Comparison of ENCODE assay signal across 29 cellular contexts in genomic region chr20:16119909-16120308, GRCh38.
DNase-seq lines count a peak whose midpoint lies in the region; ATAC-seq, FAIRE-seq and TF ChIP-seq lines count a peak whose summit lies in the region.
"Had no signal": no experiment of that assay in that cellular context is flagged by ENCODE, and none has a peak within 500 bp of the region (broad histone marks: within the 10 kb centered on the region; RNA-seq: fewer than 3 reads in every experiment).

No MANE protein-coding gene starts in this region.

- H3K4me2 ChIP-seq in HepG2 (ENCODE audit: low read depth, low read length): 0 out of 2 replicates have a peak overlapping the region, but pooled peaks have one; percentile 5
- H3K4me2 ChIP-seq: A549; BLaER1; BLaER1 treated with 17β-estradiol and CSF1 and Interleukin-3, amounts not matched to agents 10 nM and 100 nM had no signal

- peaks cover 38% of the 10 kb centered on the region for H3K9me3 ChIP-seq in HepG2 (ENCODE audit: low read length)
- H3K9me3 ChIP-seq: A549, BE2C had no signal

- 2% methylated on average over 3 of the region's 3 CpGs for WGBS in HepG2 (ENCODE audit: low lambda C conversion rate)

- CTCF ChIA-PET in HepG2 (lab: Yijun Ruan, JAX; ENCODE audit: low intra/inter-chr PET ratio, low total read pairs): no interaction called here

- ATAC-seq in HepG2 (peak; percentile 94), left ventricle myocardium superior (no peak)
- ATAC-seq: A549; CD8-positive, alpha-beta T cell had no signal

- TF ChIP-seq RAD21 in HepG2 (CRISPR knock-in tag; IDR thresholded peaks at IDR 0.05): no peak

- TF ChIP-seq CTCF in HepG2 (CRISPR knock-in tag; IDR thresholded peaks at IDR 0.05): no peak

- in situ Hi-C loops in HepG2 (cut with HindIII; ENCODE audit: extremely low pct_ligation_motif_present, low pct_unique_long_range_greater_than_20kb): no loop called here

- H3K27ac ChIP-seq in HepG2 (ENCODE audit: extremely low read length, insufficient read depth, low read length): peak overlapping the region; percentile 15
- H3K27ac ChIP-seq: 22Rv1; A549; BLaER1; BLaER1 treated with 17β-estradiol and CSF1 and Interleukin-3, amounts not matched to agents 10 nM and 100 nM; C4-2B had no signal

- FAIRE-seq in HepG2 (lab: Jason Lieb, UNC): peak; percentile 12
- FAIRE-seq: A204.1, A549, D721Med had no signal

- peaks cover 34% of the 10 kb centered on the region for H3K4me1 ChIP-seq in HepG2 (ENCODE audit: insufficient read depth, low read length)
- H3K4me1 ChIP-seq: A549, BE2C, BLaER1, Caco-2 had no signal

- TF ChIP-seq EP300 in HepG2 (IDR thresholded peaks at IDR 0.05; ENCODE audit: low read depth in 2 of 2, low read length in 2 of 2) (peak in 1 of 2 experiments; percentile 82; a peak in 2 of 4 replicates), HepG2 (CRISPR knock-in tag; IDR thresholded peaks at IDR 0.05; ENCODE audit: borderline replicate concordance) (peak; percentile 54; the same call in 1 of the 2 replicates)

- H3K36me3 ChIP-seq in HepG2 (replicated peaks in 1 of 2; ENCODE audit: control insufficient read depth in 1 of 2, insufficient read depth in 2 of 2, low read length in 2 of 2): no peaks in the 10 kb centered on the region
- H3K36me3 ChIP-seq: BE2C; BLaER1; BLaER1 treated with 17β-estradiol and CSF1 and Interleukin-3, amounts not matched to agents 10 nM and 100 nM had no signal

- no peak for TF ChIP-seq POLR2A in HepG2 (IDR thresholded peaks at IDR 0.05; ENCODE audit: insufficient read depth in 1 of 2, low read depth in 2 of 2, low read length in 2 of 2)

- no TSS peak for BruUV-seq in HepG2 (replicated peaks; lab: Mats Ljungman, UMichigan)

- DNase-seq in HepG2 (ENCODE audit: low spot score) (peak; percentile 94), left ventricle myocardium superior (no peak)
- DNase-seq: 8988T; ACHN; AML-193; BE2C; C1 segment of cervical spinal cord; Caco-2; Calu3; CD4-positive, alpha-beta memory T cell; CD4-positive, alpha-beta T cell; CD4-positive, CD25-positive, alpha-beta regulatory T cell; CD8-positive, alpha-beta memory T cell; CD8-positive, alpha-beta T cell; COR-L47; DMS 273 treated with DMSO at 0.1 percent for 48 hours; DMS153; DMS53; DMS79; DMS79 treated with DMSO at 0.1 percent for 48 hours; DND-41; EL had no signal

- no peaks in the 10 kb centered on the region for H3K27me3 ChIP-seq in HepG2 (ENCODE audit: control insufficient read depth in 1 of 2, insufficient read depth in 2 of 2, low read length in 2 of 2)
- H3K27me3 ChIP-seq: BE2C; BLaER1; BLaER1 treated with 17β-estradiol and CSF1 and Interleukin-3, amounts not matched to agents 10 nM and 100 nM had no signal

- no peaks in the 10 kb centered on the region for H3K79me2 ChIP-seq in HepG2 (ENCODE audit: insufficient read depth, low read length)

- intact Hi-C loops in HepG2 (cut with micrococcal nuclease; ENCODE audit: unreplicated experiment) (loop anchor here (2.0 kb wide), 1 partner anchor 21 kb away; no protein-coding TSS in a partner anchor), left ventricle myocardium superior (cut with micrococcal nuclease) (no loop called here)

- no peak overlapping the region for H3K4me3 ChIP-seq in HepG2 (replicated peaks in 1 of 3; ENCODE audit: insufficient read depth in 1 of 3, low read depth in 2 of 3, low read length in 3 of 3)
- H3K4me3 ChIP-seq: A549; BLaER1; BLaER1 treated with 17β-estradiol and CSF1 and Interleukin-3, amounts not matched to agents 10 nM and 100 nM had no signal

- H2AFZ ChIP-seq in HepG2 (ENCODE audit: low read length): no peak overlapping the region

- POLR2A ChIA-PET in HepG2 (lab: Yijun Ruan, JAX): no interaction called here

- no peak overlapping the region for H3K9ac ChIP-seq in HepG2 (ENCODE audit: insufficient read depth, low read depth, low read length)
- H3K9ac ChIP-seq: BLaER1; BLaER1 treated with 17β-estradiol and CSF1 and Interleukin-3, amounts not matched to agents 10 nM and 100 nM had no signal

- H4K20me1 ChIP-seq in HepG2 (ENCODE audit: insufficient read depth, low read length): no peaks in the 10 kb centered on the region
- H4K20me1 ChIP-seq: BLaER1; BLaER1 treated with 17β-estradiol and CSF1 and Interleukin-3, amounts not matched to agents 10 nM and 100 nM had no signal

TF ChIP-seq in HepG2, 621 proteins besides CTCF, POLR2A, EP300 and RAD21 (continues in another document):
- TF ChIP-seq PAWR (CRISPR knock-in tag; IDR thresholded peaks at IDR 0.05; ENCODE audit: borderline replicate concordance) (no peak), TSC22D2 (CRISPR knock-in tag; IDR thresholded peaks at IDR 0.05; ENCODE audit: borderline replicate concordance) (no peak), PPARG (CRISPR knock-in tag; conservative IDR thresholded peaks at IDR 0.05) (peak; percentile 75; the same call in 1 of the 2 replicates), PRDM10 (CRISPR knock-in tag; IDR thresholded peaks at IDR 0.05; ENCODE audit: low read depth) (no peak), HOMEZ (CRISPR knock-in tag; IDR thresholded peaks at IDR 0.05; ENCODE audit: low read depth) (no peak), ELK4 (CRISPR knock-in tag; IDR thresholded peaks at IDR 0.05; ENCODE audit: borderline replicate concordance) (no peak), ZNF207 (IDR thresholded peaks at IDR 0.05; ENCODE audit: borderline replicate concordance) (no peak), ZNF546 (CRISPR knock-in tag; conservative IDR thresholded peaks at IDR 0.05) (no peak), PLRG1 (conservative IDR thresholded peaks at IDR 0.05) (no peak), DDIT3 (CRISPR knock-in tag; IDR thresholded peaks at IDR 0.05) (no peak), KAT8 (CRISPR knock-in tag; IDR thresholded peaks at IDR 0.05) (no peak), MIER3 (CRISPR knock-in tag; IDR thresholded peaks at IDR 0.05; ENCODE audit: borderline replicate concordance) (no peak), SMAD3 (CRISPR knock-in tag; IDR thresholded peaks at IDR 0.05) (no peak), CSRNP1 (CRISPR knock-in tag; IDR thresholded peaks at IDR 0.05) (no peak)
